ENCODE assay signal across 8 cellular contexts in genomic region chr2:43226955-43227829, GRCh38. TPM values are rescaled to one million over a fixed set of nuclear protein-coding genes. Genes with fewer than 3 reads are reported as not detected.
DNase-seq lines count a peak whose midpoint lies in the region; ATAC-seq and TF ChIP-seq lines count a peak whose summit lies in the region.

No MANE protein-coding gene starts in this region.

- peak overlapping the region; percentile 78 for H2AFZ ChIP-seq in PC-9

- no peaks in the 10 kb centered on the region for H3K27me3 Mint-ChIP-seq in activated T-helper 17 cell treated with anti-CD3 and anti-CD28 coated beads, Interleukin-2, amount 50 U/mL, for 72 hours
- peaks cover 0 to 5% (median 0%) of the 10 kb centered on the region in 5 donors for H3K27me3 Mint-ChIP-seq in naive thymus-derived CD8-positive, alpha-beta T cell

- peaks cover 12% of the 10 kb centered on the region for H3K4me1 Mint-ChIP-seq in activated T-helper 17 cell treated with anti-CD3 and anti-CD28 coated beads, Interleukin-2, amount 50 U/mL, for 72 hours
- H3K4me1 Mint-ChIP-seq in naive thymus-derived CD8-positive, alpha-beta T cell, result peaks cover 17 to 35% (median 30%) of the 10 kb centered on the region in 4 donors

- intact Hi-C loops in PC-9 (cut with micrococcal nuclease; ENCODE audit: unreplicated experiment), result loop anchor here (1.0 to 5.0 kb wide), 11 partner anchors 48 to 257 kb away; no protein-coding TSS in a partner anchor

- TF ChIP-seq CTCF in AG09309 (IDR thresholded peaks at IDR 0.05; ENCODE audit: control insufficient read depth, insufficient read depth, low read depth, low read length, missing control alignments) (peak; percentile 45), PC-9 (conservative IDR thresholded peaks at IDR 0.05) (peak; percentile 63; the same call in 1 of the 2 replicates), fibroblast of mammary gland (conservative IDR thresholded peaks at IDR 0.05; ENCODE audit: control insufficient read depth, insufficient read depth, low read depth, low read length) (no peak)

- peaks cover 67% of the 10 kb centered on the region for H3K36me3 Mint-ChIP-seq in activated T-helper 17 cell treated with anti-CD3 and anti-CD28 coated beads, Interleukin-2, amount 50 U/mL, for 72 hours (ENCODE audit: low read depth)
- H3K36me3 Mint-ChIP-seq in naive thymus-derived CD8-positive, alpha-beta T cell, result peaks cover 14 to 54% (median 30%) of the 10 kb centered on the region in 3 donors

- no peaks in the 10 kb centered on the region for H3K9me3 Mint-ChIP-seq in activated T-helper 17 cell treated with anti-CD3 and anti-CD28 coated beads, Interleukin-2, amount 50 U/mL, for 72 hours
- peaks cover 0 to 3% (median 0%) of the 10 kb centered on the region in 9 donors for H3K9me3 Mint-ChIP-seq in naive thymus-derived CD8-positive, alpha-beta T cell

- CTCF ChIA-PET in PC-9 (lab: Charles Lee), result interaction anchor here (0.6 to 1.4 kb wide), 8 partner anchors 19 to 264 kb away, joined by 3 to 9 read pairs (median 4); no protein-coding TSS in a partner anchor

- peak overlapping the region; percentile 92 for H3K27ac ChIP-seq in PC-9

- ATAC-seq in GM19023 (IDR thresholded peaks at IDR 0.05; ENCODE audit: unreplicated experiment), result peak; percentile 20
- peak; percentile 23 for ATAC-seq in activated T-helper 17 cell treated with anti-CD3 and anti-CD28 coated beads, Interleukin-2, amount 50 U/mL, for 72 hours (replicated peaks)
- peak; percentile 20 to 42 for ATAC-seq in naive thymus-derived CD8-positive, alpha-beta T cell

- peaks cover 29% of the 10 kb centered on the region for H3K4me1 ChIP-seq in PC-9 (replicated peaks; ENCODE audit: insufficient read depth)

- no peaks in the 10 kb centered on the region for H3K9me3 ChIP-seq in PC-9 (ENCODE audit: insufficient read depth, low read depth)

- peak overlapping the region; percentile 76 for H3K4me3 ChIP-seq in AG09309 (ENCODE audit: control insufficient read depth, low read depth, low read length)
- H3K4me3 ChIP-seq in PC-9, result peak overlapping the region; percentile 72
- H3K4me3 ChIP-seq in fibroblast of mammary gland (ENCODE audit: control insufficient read depth, low read depth, low read length), result peak overlapping the region; percentile 71

- peak overlapping the region; percentile 89 for H3K4me3 Mint-ChIP-seq in activated T-helper 17 cell treated with anti-CD3 and anti-CD28 coated beads, Interleukin-2, amount 50 U/mL, for 72 hours
- H3K4me3 Mint-ChIP-seq in naive thymus-derived CD8-positive, alpha-beta T cell, result peak overlapping the region; percentile 71 to 100 (median 92)

- H3F3A ChIP-seq in PC-9 (ENCODE audit: insufficient read depth, low read depth), result peaks cover 57% of the 10 kb centered on the region

- peak overlapping the region; percentile 94 for H3K4me2 ChIP-seq in PC-9

- no peaks in the 10 kb centered on the region for H3K9me2 ChIP-seq in PC-9 (ENCODE audit: insufficient read depth)

- H3K36me3 ChIP-seq in PC-9 (ENCODE audit: low read depth), result peaks cover 18% of the 10 kb centered on the region

- H3K27me3 ChIP-seq in PC-9 (ENCODE audit: insufficient read depth, low read depth), result no peaks in the 10 kb centered on the region

- H3K79me2 ChIP-seq in PC-9 (ENCODE audit: low read depth), result peaks cover 58% of the 10 kb centered on the region

- BruUV-seq in PC-9 (replicated peaks; lab: Mats Ljungman, UMichigan), result TSS peak; percentile 40

- no peak for DNase-seq in AG09309 (ENCODE audit: low read depth)
- peak; percentile 76 for DNase-seq in HT1080 (ENCODE audit: low read depth)
- DNase-seq in PC-9, result peak; percentile 84 to 91
- peak; percentile 88 for DNase-seq in fibroblast of mammary gland (ENCODE audit: low read depth)
- DNase-seq in naive thymus-derived CD8-positive, alpha-beta T cell, result peak; percentile 56 to 89 (median 73)
- peak; percentile 63 for DNase-seq in stimulated activated naive CD4-positive, alpha-beta T cell treated with Interleukin-2 at 50 U/mL for 16 hours (lab: John Stamatoyannopoulos, UW)

- POLR2A ChIA-PET in PC-9 (lab: Charles Lee; ENCODE audit: unreplicated experiment), result interaction anchor here (0.5 to 1.2 kb wide), 21 partner anchors 42 to 774 kb away, joined by 3 to 19 read pairs (median 4); partner anchors contain the start of gene THADA
- POLR2A ChIA-PET in naive thymus-derived CD8-positive, alpha-beta T cell (lab: Charles Lee), result interaction anchor here (0.6 to 21.9 kb wide), 24 partner anchors 11 to 451 kb away, joined by 3 to 2148 read pairs (median 5); partner anchors contain the start of gene THADA

- H3K27ac Mint-ChIP-seq in activated T-helper 17 cell treated with anti-CD3 and anti-CD28 coated beads, Interleukin-2, amount 50 U/mL, for 72 hours, result peak overlapping the region; percentile 84
- peak overlapping the region; percentile 82 to 97 (median 96) for H3K27ac Mint-ChIP-seq in naive thymus-derived CD8-positive, alpha-beta T cell

- 0 out of 2 replicates have a peak, but pooled peaks cover 9% of the 10 kb centered on the region for H4K20me1 ChIP-seq in PC-9 (ENCODE audit: insufficient read depth)

RNA-seq across cellular contexts. Expression of gene ZFP36L2, which starts 0.8 kb away (rescaled TPM):
- 1.7 and 3.6 TPM in 2 replicates for total RNA-seq in HT1080 (2014; rRNA removed; shearing (Covaris generic))
- polyA plus RNA-seq in HT1080 (2015; cell fraction: cytosol; rRNA removed), result 12.6 and 13.4 TPM in 2 replicates
- polyA plus RNA-seq in HT1080 (2015; cell fraction: nucleus; rRNA removed), result 8.2 and 8.4 TPM in 2 replicates
- total RNA-seq in PC-9 (2021), result 31.3 and 34.3 TPM in 2 replicates
- total RNA-seq in activated T-helper 17 cell treated with anti-CD3 and anti-CD28 coated beads, Interleukin-2, amount 50 U/mL, for 72 hours, result 100 to 1,000 TPM in 1 of 2 donors, 10 to 100 TPM in 1; 57.8 to 185 TPM
- 100 to 1,000 TPM; 264 to 274 TPM for total RNA-seq in naive thymus-derived CD8-positive, alpha-beta T cell
- 100 to 1,000 TPM; 222 to 420 (median 390) TPM for polyA plus RNA-seq in naive thymus-derived CD8-positive, alpha-beta T cell
